25 cellular contexts compared by ENCODE assay signal in genomic region chr2:111950241-111950640, GRCh38. TPM values are rescaled to one million over a fixed set of nuclear protein-coding genes. Genes with fewer than 3 reads are reported as not detected.
"Had no signal": no experiment of that assay in that cellular context is flagged by ENCODE, and none has a peak within 500 bp of the region (broad histone marks: within the 10 kb centered on the region; RNA-seq: fewer than 3 reads in every experiment).

No MANE protein-coding gene starts in this region.

- H3K9me3 ChIP-seq: SJCRH30 had no signal

- H3K4me1 Mint-ChIP-seq: activated CD4-positive, alpha-beta T cell treated with anti-CD3 and anti-CD28 coated beads, Interleukin-2, amount 10 ng/mL, durations not matched to agents 24 days and 14 days had no signal

- H3K36me3 Mint-ChIP-seq: activated naive CD4-positive, alpha-beta T cell treated with anti-CD3 and anti-CD28 coated beads, Interleukin-2, amount 50 U/mL, for 72 hours had no signal

- DNase-seq: activated CD4-positive, alpha-beta T cell treated with anti-CD3 and anti-CD28 coated beads, Interleukin-2, amount 10 ng/mL, durations not matched to agents 24 days and 14 days; activated CD4-positive, alpha-beta T cell treated with anti-CD3 and anti-CD28 coated beads, Interleukin-2, amount 50 U/mL, for 48 hours; activated CD8-positive, alpha-beta memory T cell treated with anti-CD3 and anti-CD28 coated beads, Interleukin-2, amount 50 U/mL, for 4 hours; activated gamma-delta T cell treated with Interleukin-2 at 50 U/mL for 16 hours; activated naive CD4-positive, alpha-beta T cell treated with anti-CD3 and anti-CD28 coated beads for 36 hours; activated T-cell treated with anti-CD3 and anti-CD28 coated beads for 4 hours; activated T-cell treated with anti-CD3 and anti-CD28 coated beads, Interleukin-2, amount 50 U/mL, for 4 hours; aorta; brain microvascular endothelial cell; central memory CD4-positive, alpha-beta T cell; NCI-H1105 treated with DMSO at 0.1 percent for 48 hours; NCI-H1436 treated with DMSO at 0.1 percent for 48 hours; NCI-H1694 treated with DMSO at 0.1 percent for 48 hours; NCI-H2029; NCI-H345; NCI-H524 treated with DMSO at 0.1 percent for 48 hours; SHP77; SJCRH30; T1000 had no signal

- H3K4me2 ChIP-seq: KMS-11 had no signal

- ATAC-seq: activated naive CD4-positive, alpha-beta T cell treated with anti-CD3 and anti-CD28 coated beads, Interleukin-2, amount 50 U/mL, for 72 hours; activated T-cell treated with anti-CD3 and anti-CD28 coated beads, Interleukin-2, amount 50 U/mL, for 4 hours; Panc1 had no signal

- H3K9ac ChIP-seq: KMS-11 had no signal

- H3K36me3 ChIP-seq: brain microvascular endothelial cell had no signal

- H3K4me3 ChIP-seq: SJCRH30, SK-N-MC had no signal

- H3K27ac ChIP-seq: brain microvascular endothelial cell, KMS-11, SJCRH30, SK-N-MC had no signal

- H3K4me3 Mint-ChIP-seq: activated CD4-positive, alpha-beta T cell treated with anti-CD3 and anti-CD28 coated beads, Interleukin-2, amount 10 ng/mL, durations not matched to agents 24 days and 14 days; activated naive CD4-positive, alpha-beta T cell treated with anti-CD3 and anti-CD28 coated beads for 36 hours; activated T-cell treated with anti-CD3 and anti-CD28 coated beads, Interleukin-2, amount 50 U/mL, for 4 hours; activated T-helper 1 cell treated with anti-CD3 and anti-CD28 coated beads, Interleukin-12 subunit alpha, Interleukin-12 subunit beta, Interleukin-2, Interleukin-4 antibody, amounts not matched to agents 30 ng/mL and 10 ng/mL and 1 ng/mL, durations not matched to agents 14 hours and 24 hours and 36 hours had no signal

- H3K27ac Mint-ChIP-seq: activated CD4-positive, alpha-beta T cell treated with anti-CD3 and anti-CD28 coated beads, Interleukin-2, amount 10 ng/mL, durations not matched to agents 24 days and 14 days; activated naive CD4-positive, alpha-beta T cell treated with anti-CD3 and anti-CD28 coated beads for 36 hours; activated naive CD4-positive, alpha-beta T cell treated with anti-CD3 and anti-CD28 coated beads, Interleukin-2, amount 50 U/mL, for 72 hours; activated T-helper 1 cell treated with anti-CD3 and anti-CD28 coated beads, Interleukin-12 subunit alpha, Interleukin-12 subunit beta, Interleukin-2, Interleukin-4 antibody, amounts not matched to agents 30 ng/mL and 10 ng/mL and 1 ng/mL, durations not matched to agents 14 hours and 24 hours and 36 hours had no signal

- H3K9me3 Mint-ChIP-seq: activated CD4-positive, alpha-beta T cell treated with anti-CD3 and anti-CD28 coated beads, Interleukin-2, amount 10 ng/mL, durations not matched to agents 24 days and 14 days; activated naive CD4-positive, alpha-beta T cell treated with anti-CD3 and anti-CD28 coated beads for 36 hours; activated naive CD4-positive, alpha-beta T cell treated with anti-CD3 and anti-CD28 coated beads, Interleukin-2, amount 50 U/mL, for 72 hours; activated T-cell treated with anti-CD3 and anti-CD28 coated beads, Interleukin-2, amount 50 U/mL, for 4 hours; activated T-helper 1 cell treated with anti-CD3 and anti-CD28 coated beads, Interleukin-12 subunit alpha, Interleukin-12 subunit beta, Interleukin-2, Interleukin-4 antibody, amounts not matched to agents 30 ng/mL and 10 ng/mL and 1 ng/mL, durations not matched to agents 14 hours and 24 hours and 36 hours had no signal

- H3K27me3 ChIP-seq: brain microvascular endothelial cell, SJCRH30 had no signal

RNA-seq across cellular contexts. Expression of gene MERTK, which starts 51.8 kb away (rescaled TPM):
- total RNA-seq: RPMI7951 had no signal
